In genomic region chr3:196287405-196288140, GRCh38 we compare ENCODE assay signal across 1 cellular context.
TF ChIP-seq lines count a peak whose summit lies in the region.

Gene PCYT1A, minus strand, starts transcription at chr3:196287726. Its CDS starts 17,195 bp downstream, at chr3:196270531.

TF ChIP-seq in HepG2, 621 proteins besides CTCF, POLR2A, EP300 and RAD21 (continued from another document and continues in another):
- TF ChIP-seq LBX2 (CRISPR knock-in tag; IDR thresholded peaks at IDR 0.05; ENCODE audit: borderline replicate concordance) = peak; percentile 36; the same call in 1 of the 2 replicates
- TF ChIP-seq KMT2A (CRISPR knock-in tag; IDR thresholded peaks at IDR 0.05) = peak; percentile 97
- TF ChIP-seq MED1 (CRISPR knock-in tag; IDR thresholded peaks at IDR 0.05) = peak; percentile 74
- no peak for TF ChIP-seq NR3C1 (CRISPR knock-in tag; IDR thresholded peaks at IDR 0.05)
- peak; percentile 33; the same call in 1 of the 2 replicates for TF ChIP-seq ZBTB3 (CRISPR knock-in tag; IDR thresholded peaks at IDR 0.05; ENCODE audit: borderline replicate concordance, low read depth)
- no peak for TF ChIP-seq SUZ12 (IDR thresholded peaks at IDR 0.05; ENCODE audit: low read depth, low read length)
- peak; percentile 84 for TF ChIP-seq ELF1 (CRISPR knock-in tag; IDR thresholded peaks at IDR 0.05)
- TF ChIP-seq SMAD1 (CRISPR knock-in tag; IDR thresholded peaks at IDR 0.05; ENCODE audit: borderline replicate concordance, low read depth) = peak; percentile 90
- TF ChIP-seq HNRNPLL (IDR thresholded peaks at IDR 0.05; ENCODE audit: low read depth, low read length, poor library complexity, severe bottlenecking) = peak; percentile 75
- TF ChIP-seq HOMEZ (CRISPR knock-in tag; IDR thresholded peaks at IDR 0.05; ENCODE audit: low read depth) = no peak
- TF ChIP-seq ZNF552 (CRISPR knock-in tag; IDR thresholded peaks at IDR 0.05; ENCODE audit: borderline replicate concordance) = peak; percentile 69; the same call in 1 of the 2 replicates
- peak; percentile 46; the same call in 1 of the 2 replicates for TF ChIP-seq ZNF703 (CRISPR knock-in tag; IDR thresholded peaks at IDR 0.05; ENCODE audit: borderline replicate concordance)
- peak; percentile 32; the same call in 1 of the 2 replicates for TF ChIP-seq ZNF558 (CRISPR knock-in tag; IDR thresholded peaks at IDR 0.05; ENCODE audit: borderline replicate concordance)
- TF ChIP-seq ZNF776 (CRISPR knock-in tag; IDR thresholded peaks at IDR 0.05) = 0 out of 2 replicates have a peak, but pooled peaks have one; percentile 45
- TF ChIP-seq SMYD3 (CRISPR knock-in tag; IDR thresholded peaks at IDR 0.05) = no peak; the same call in 1 of the 2 replicates
- TF ChIP-seq, protein P1, sequence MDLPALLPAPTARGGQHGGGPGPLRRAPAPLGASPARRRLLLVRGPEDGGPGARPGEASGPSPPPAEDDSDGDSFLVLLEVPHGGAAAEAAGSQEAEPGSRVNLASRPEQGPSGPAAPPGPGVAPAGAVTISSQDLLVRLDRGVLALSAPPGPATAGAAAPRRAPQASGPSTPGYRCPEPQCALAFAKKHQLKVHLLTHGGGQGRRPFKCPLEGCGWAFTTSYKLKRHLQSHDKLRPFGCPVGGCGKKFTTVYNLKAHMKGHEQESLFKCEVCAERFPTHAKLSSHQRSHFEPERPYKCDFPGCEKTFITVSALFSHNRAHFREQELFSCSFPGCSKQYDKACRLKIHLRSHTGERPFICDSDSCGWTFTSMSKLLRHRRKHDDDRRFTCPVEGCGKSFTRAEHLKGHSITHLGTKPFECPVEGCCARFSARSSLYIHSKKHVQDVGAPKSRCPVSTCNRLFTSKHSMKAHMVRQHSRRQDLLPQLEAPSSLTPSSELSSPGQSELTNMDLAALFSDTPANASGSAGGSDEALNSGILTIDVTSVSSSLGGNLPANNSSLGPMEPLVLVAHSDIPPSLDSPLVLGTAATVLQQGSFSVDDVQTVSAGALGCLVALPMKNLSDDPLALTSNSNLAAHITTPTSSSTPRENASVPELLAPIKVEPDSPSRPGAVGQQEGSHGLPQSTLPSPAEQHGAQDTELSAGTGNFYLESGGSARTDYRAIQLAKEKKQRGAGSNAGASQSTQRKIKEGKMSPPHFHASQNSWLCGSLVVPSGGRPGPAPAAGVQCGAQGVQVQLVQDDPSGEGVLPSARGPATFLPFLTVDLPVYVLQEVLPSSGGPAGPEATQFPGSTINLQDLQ (CRISPR knock-in tag; IDR thresholded peaks at IDR 0.05) = no peak
- TF ChIP-seq GPN1 (CRISPR knock-in tag; IDR thresholded peaks at IDR 0.05; ENCODE audit: borderline replicate concordance) = no peak
- TF ChIP-seq, protein P2, sequence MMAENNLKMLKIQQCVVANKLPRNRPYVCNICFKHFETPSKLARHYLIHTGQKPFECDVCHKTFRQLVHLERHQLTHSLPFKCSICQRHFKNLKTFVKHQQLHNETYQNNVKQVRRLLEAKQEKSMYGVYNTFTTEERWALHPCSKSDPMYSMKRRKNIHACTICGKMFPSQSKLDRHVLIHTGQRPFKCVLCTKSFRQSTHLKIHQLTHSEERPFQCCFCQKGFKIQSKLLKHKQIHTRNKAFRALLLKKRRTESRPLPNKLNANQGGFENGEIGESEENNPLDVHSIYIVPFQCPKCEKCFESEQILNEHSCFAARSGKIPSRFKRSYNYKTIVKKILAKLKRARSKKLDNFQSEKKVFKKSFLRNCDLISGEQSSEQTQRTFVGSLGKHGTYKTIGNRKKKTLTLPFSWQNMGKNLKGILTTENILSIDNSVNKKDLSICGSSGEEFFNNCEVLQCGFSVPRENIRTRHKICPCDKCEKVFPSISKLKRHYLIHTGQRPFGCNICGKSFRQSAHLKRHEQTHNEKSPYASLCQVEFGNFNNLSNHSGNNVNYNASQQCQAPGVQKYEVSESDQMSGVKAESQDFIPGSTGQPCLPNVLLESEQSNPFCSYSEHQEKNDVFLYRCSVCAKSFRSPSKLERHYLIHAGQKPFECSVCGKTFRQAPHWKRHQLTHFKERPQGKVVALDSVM (CRISPR knock-in tag; IDR thresholded peaks at IDR 0.05) = peak; percentile 87
- peak; percentile 86 for TF ChIP-seq ZNF800 (CRISPR knock-in tag; IDR thresholded peaks at IDR 0.05)
- TF ChIP-seq ZBTB10 (CRISPR knock-in tag; IDR thresholded peaks at IDR 0.05; ENCODE audit: borderline replicate concordance) = peak; percentile 69; the same call in 1 of the 2 replicates
- peak; percentile 52; the same call in 1 of the 2 replicates for TF ChIP-seq ETV6 (CRISPR knock-in tag; conservative IDR thresholded peaks at IDR 0.05)
- TF ChIP-seq, protein P3, sequence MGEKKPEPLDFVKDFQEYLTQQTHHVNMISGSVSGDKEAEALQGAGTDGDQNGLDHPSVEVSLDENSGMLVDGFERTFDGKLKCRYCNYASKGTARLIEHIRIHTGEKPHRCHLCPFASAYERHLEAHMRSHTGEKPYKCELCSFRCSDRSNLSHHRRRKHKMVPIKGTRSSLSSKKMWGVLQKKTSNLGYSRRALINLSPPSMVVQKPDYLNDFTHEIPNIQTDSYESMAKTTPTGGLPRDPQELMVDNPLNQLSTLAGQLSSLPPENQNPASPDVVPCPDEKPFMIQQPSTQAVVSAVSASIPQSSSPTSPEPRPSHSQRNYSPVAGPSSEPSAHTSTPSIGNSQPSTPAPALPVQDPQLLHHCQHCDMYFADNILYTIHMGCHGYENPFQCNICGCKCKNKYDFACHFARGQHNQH (CRISPR knock-in tag; IDR thresholded peaks at IDR 0.05) = peak; percentile 72
- peak; percentile 13; the same call in 1 of the 2 replicates for TF ChIP-seq ZNF556 (CRISPR knock-in tag; IDR thresholded peaks at IDR 0.05; ENCODE audit: borderline replicate concordance)
- peak; percentile 98 for TF ChIP-seq ZFY (CRISPR knock-in tag; IDR thresholded peaks at IDR 0.05)
- no peak for TF ChIP-seq MBD4 (IDR thresholded peaks at IDR 0.05; ENCODE audit: borderline replicate concordance, low read length)
- TF ChIP-seq PCBP1 (IDR thresholded peaks at IDR 0.05; ENCODE audit: borderline replicate concordance, low read depth, low read length) = no peak
- no peak for TF ChIP-seq SRSF9 (IDR thresholded peaks at IDR 0.05; ENCODE audit: borderline replicate concordance, insufficient read depth, low read depth, low read length, poor library complexity, severe bottlenecking)
- TF ChIP-seq ZNF550 (CRISPR knock-in tag; IDR thresholded peaks at IDR 0.05; ENCODE audit: borderline replicate concordance) = no peak
- peak; percentile 90 for TF ChIP-seq ZNF672 (CRISPR knock-in tag; IDR thresholded peaks at IDR 0.05)
- TF ChIP-seq, protein P4, sequence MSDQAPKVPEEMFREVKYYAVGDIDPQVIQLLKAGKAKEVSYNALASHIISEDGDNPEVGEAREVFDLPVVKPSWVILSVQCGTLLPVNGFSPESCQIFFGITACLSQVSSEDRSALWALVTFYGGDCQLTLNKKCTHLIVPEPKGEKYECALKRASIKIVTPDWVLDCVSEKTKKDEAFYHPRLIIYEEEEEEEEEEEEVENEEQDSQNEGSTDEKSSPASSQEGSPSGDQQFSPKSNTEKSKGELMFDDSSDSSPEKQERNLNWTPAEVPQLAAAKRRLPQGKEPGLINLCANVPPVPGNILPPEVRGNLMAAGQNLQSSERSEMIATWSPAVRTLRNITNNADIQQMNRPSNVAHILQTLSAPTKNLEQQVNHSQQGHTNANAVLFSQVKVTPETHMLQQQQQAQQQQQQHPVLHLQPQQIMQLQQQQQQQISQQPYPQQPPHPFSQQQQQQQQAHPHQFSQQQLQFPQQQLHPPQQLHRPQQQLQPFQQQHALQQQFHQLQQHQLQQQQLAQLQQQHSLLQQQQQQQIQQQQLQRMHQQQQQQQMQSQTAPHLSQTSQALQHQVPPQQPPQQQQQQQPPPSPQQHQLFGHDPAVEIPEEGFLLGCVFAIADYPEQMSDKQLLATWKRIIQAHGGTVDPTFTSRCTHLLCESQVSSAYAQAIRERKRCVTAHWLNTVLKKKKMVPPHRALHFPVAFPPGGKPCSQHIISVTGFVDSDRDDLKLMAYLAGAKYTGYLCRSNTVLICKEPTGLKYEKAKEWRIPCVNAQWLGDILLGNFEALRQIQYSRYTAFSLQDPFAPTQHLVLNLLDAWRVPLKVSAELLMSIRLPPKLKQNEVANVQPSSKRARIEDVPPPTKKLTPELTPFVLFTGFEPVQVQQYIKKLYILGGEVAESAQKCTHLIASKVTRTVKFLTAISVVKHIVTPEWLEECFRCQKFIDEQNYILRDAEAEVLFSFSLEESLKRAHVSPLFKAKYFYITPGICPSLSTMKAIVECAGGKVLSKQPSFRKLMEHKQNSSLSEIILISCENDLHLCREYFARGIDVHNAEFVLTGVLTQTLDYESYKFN (CRISPR knock-in tag; conservative IDR thresholded peaks at IDR 0.05) = peak; percentile 68
- no peak; the same call in 1 of the 2 replicates for TF ChIP-seq CCDC6 (CRISPR knock-in tag; IDR thresholded peaks at IDR 0.05)
- peak; percentile 62; the same call in 1 of the 2 replicates for TF ChIP-seq ZNF740 (CRISPR knock-in tag; IDR thresholded peaks at IDR 0.05)
- no peak; the same call in 1 of the 2 replicates for TF ChIP-seq ZNF280B (CRISPR knock-in tag; IDR thresholded peaks at IDR 0.05; ENCODE audit: borderline replicate concordance)
- TF ChIP-seq ZNF589 (CRISPR knock-in tag; conservative IDR thresholded peaks at IDR 0.05) = peak; percentile 99
- TF ChIP-seq ZNF451 (CRISPR knock-in tag; IDR thresholded peaks at IDR 0.05) = peak; percentile 55; the same call in 1 of the 2 replicates
- no peak; the same call in 1 of the 2 replicates for TF ChIP-seq ZNF724P (CRISPR knock-in tag; IDR thresholded peaks at IDR 0.05; ENCODE audit: borderline replicate concordance)
- TF ChIP-seq ZNF777 (CRISPR knock-in tag; IDR thresholded peaks at IDR 0.05) = peak; percentile 62
- TF ChIP-seq SRF (IDR thresholded peaks at IDR 0.05; ENCODE audit: low read depth, low read length) = no peak
- peak; percentile 63 for TF ChIP-seq ZNF263 (CRISPR knock-in tag; IDR thresholded peaks at IDR 0.05)
- TF ChIP-seq ZBTB7A (CRISPR knock-in tag; IDR thresholded peaks at IDR 0.05) = peak; percentile 84
- peak; percentile 90 for TF ChIP-seq PHF20 (CRISPR knock-in tag; IDR thresholded peaks at IDR 0.05)
- peak; percentile 53 for TF ChIP-seq AGO2 (optimal IDR thresholded peaks at IDR 0.05; ENCODE audit: low read depth, low read length)
